In genomic region chr9:36572515-36573418, GRCh38 we compare ENCODE assay signal across 8 cellular contexts. TPM values are rescaled to one million over a fixed set of nuclear protein-coding genes. Genes with fewer than 3 reads are reported as not detected.
DNase-seq lines count a peak whose midpoint lies in the region; ATAC-seq and TF ChIP-seq lines count a peak whose summit lies in the region.

MELK (plus strand) TSS chr9:36572895; CDS start chr9:36581682, 8,787 bp downstream.

- peaks cover 8% of the 10 kb centered on the region for H3K36me3 Mint-ChIP-seq in dendritic cell treated with granulocyte-macrophage colony-stimulating factor and Interleukin-4, amounts not matched to agents 40 ng/mL and 50 ng/mL, for 4 days (ENCODE audit: low read depth)

- H3K4me1 ChIP-seq in left lung = peaks cover 0 to 12% of the 10 kb centered on the region in 2 donors

- H3K27me3 Mint-ChIP-seq in dendritic cell treated with granulocyte-macrophage colony-stimulating factor and Interleukin-4, amounts not matched to agents 40 ng/mL and 50 ng/mL, for 4 days = peaks cover 2% of the 10 kb centered on the region

- H3K9me3 ChIP-seq in AG04450 (ENCODE audit: control insufficient read depth, insufficient read depth, low read length) (no peaks in the 10 kb centered on the region; the same call in 1 of the 2 replicates), left lung (no peaks in the 10 kb centered on the region)

- POLR2A ChIA-PET in AG04450 (lab: Yijun Ruan, JAX) = no interaction called here

- H3K4me3 ChIP-seq in AG04450 (ENCODE audit: low read depth, low read length) (peak within 1 kb of the TSS; percentile 84), left lung (peak within 1 kb of the TSS; percentile 80 to 91)

- intact Hi-C loops in dendritic cell treated with granulocyte-macrophage colony-stimulating factor and Interleukin-4, amounts not matched to agents 40 ng/mL and 50 ng/mL, for 4 days (cut with micrococcal nuclease) = loop anchor here (5.0 to 10.0 kb wide), 2 partner anchors 85 to 572 kb away; no protein-coding TSS in a partner anchor
- intact Hi-C loops in left lung (cut with DNase I) = no loop called here

- H3K27ac ChIP-seq in AG04450 (ENCODE audit: low read depth, low read length) = peak within 1 kb of the TSS; percentile 65
- peak within 1 kb of the TSS in 1 of 2 donors; percentile 56 for H3K27ac ChIP-seq in left lung

- H3K4me3 Mint-ChIP-seq in dendritic cell treated with granulocyte-macrophage colony-stimulating factor and Interleukin-4, amounts not matched to agents 40 ng/mL and 50 ng/mL, for 4 days = peak within 1 kb of the TSS; percentile 88

- H3K27ac Mint-ChIP-seq in dendritic cell treated with granulocyte-macrophage colony-stimulating factor and Interleukin-4, amounts not matched to agents 40 ng/mL and 50 ng/mL, for 4 days = peak within 1 kb of the TSS; percentile 84

- TF ChIP-seq CTCF in AG04450 (IDR thresholded peaks at IDR 0.05; ENCODE audit: low read depth, low read length) (no peak), left lung (IDR thresholded peaks at IDR 0.05) (no peak)

- CTCF ChIA-PET in AG04450 (lab: Charles Lee) = interaction anchor here (0.6 to 1.0 kb wide), 2 partner anchors 17 to 166 kb away, joined by 3 to 5 read pairs; no protein-coding TSS in a partner anchor

- peaks cover 21% of the 10 kb centered on the region for H3K4me1 Mint-ChIP-seq in dendritic cell treated with granulocyte-macrophage colony-stimulating factor and Interleukin-4, amounts not matched to agents 40 ng/mL and 50 ng/mL, for 4 days (ENCODE audit: low read depth)

- H3K9me3 Mint-ChIP-seq in dendritic cell treated with granulocyte-macrophage colony-stimulating factor and Interleukin-4, amounts not matched to agents 40 ng/mL and 50 ng/mL, for 4 days = no peaks in the 10 kb centered on the region

- no peak for DNase-seq in AG04450 (ENCODE audit: low read depth, low spot score)
- DNase-seq in NCI-H526 treated with DMSO at 0.1 percent for 48 hours (lab: John Stamatoyannopoulos, UW) = peak; percentile 60
- peak; percentile 76 for DNase-seq in activated CD4-positive, alpha-beta T cell treated with anti-CD3 and anti-CD28 coated beads, Interleukin-2, amount 50 U/mL, for 1 hour
- DNase-seq in left lung = peak; percentile 81 to 96
- DNase-seq in stimulated activated CD4-positive, alpha-beta T cell treated with anti-CD3 and anti-CD28 coated beads, Interleukin-2, amount 100 ng/mL, for 24 hours = peak; percentile 88 to 94

- H3K36me3 ChIP-seq in left lung = no peaks in the 10 kb centered on the region

- H3K27me3 ChIP-seq in AG04450 (ENCODE audit: control insufficient read depth, insufficient read depth, low read length) (no peaks in the 10 kb centered on the region), left lung (no peaks in the 10 kb centered on the region)

- ATAC-seq in GM18867 (IDR thresholded peaks at IDR 0.05; ENCODE audit: unreplicated experiment) (peak; percentile 60), HG03196 (IDR thresholded peaks at IDR 0.05; ENCODE audit: unreplicated experiment) (peak; percentile 68), left lung (peak; percentile 99)

RNA-seq across cellular contexts. Expression of gene MELK, which starts in this region (rescaled TPM):
- polyA plus RNA-seq in AG04450 (2011; rRNA removed) = 13.0 and 19.2 TPM in 2 replicates
- 5.7 and 14.4 TPM in 2 replicates for polyA minus RNA-seq in AG04450 (2011; rRNA and poly(A)+ RNA removed)
- 1 to 10 TPM; 4.9 to 9.4 TPM for total RNA-seq in left lung
